ENCODE assay signal across 1 cellular context in genomic region chr7:156950381-156950858, GRCh38.
A peak's percentile ranks its signal among the peaks of the same experiment; 100 is the strongest.
TF ChIP-seq lines count a peak whose summit lies in the region.

No MANE protein-coding gene starts in this region.

TF ChIP-seq in HEK293, 187 proteins besides CTCF, POLR2A, EP300 and RAD21 (continued from another document):
- TF ChIP-seq ZNF362 (tag by site-specific recombination; IDR thresholded peaks at IDR 0.05): no peak
- 0 out of 2 replicates have a peak, but pooled peaks have one; percentile 3 for TF ChIP-seq ZBTB8A (tag by site-specific recombination; IDR thresholded peaks at IDR 0.05)
- TF ChIP-seq ZNF132 (tag by site-specific recombination; IDR thresholded peaks at IDR 0.05; ENCODE audit: borderline replicate concordance): no peak
- 0 out of 2 replicates have a peak, but pooled peaks have one; percentile 12 for TF ChIP-seq ZNF146 (tag by site-specific recombination; IDR thresholded peaks at IDR 0.05)
